Comparison of ENCODE assay signal across 1 cellular context in the genomic region with DNA sequence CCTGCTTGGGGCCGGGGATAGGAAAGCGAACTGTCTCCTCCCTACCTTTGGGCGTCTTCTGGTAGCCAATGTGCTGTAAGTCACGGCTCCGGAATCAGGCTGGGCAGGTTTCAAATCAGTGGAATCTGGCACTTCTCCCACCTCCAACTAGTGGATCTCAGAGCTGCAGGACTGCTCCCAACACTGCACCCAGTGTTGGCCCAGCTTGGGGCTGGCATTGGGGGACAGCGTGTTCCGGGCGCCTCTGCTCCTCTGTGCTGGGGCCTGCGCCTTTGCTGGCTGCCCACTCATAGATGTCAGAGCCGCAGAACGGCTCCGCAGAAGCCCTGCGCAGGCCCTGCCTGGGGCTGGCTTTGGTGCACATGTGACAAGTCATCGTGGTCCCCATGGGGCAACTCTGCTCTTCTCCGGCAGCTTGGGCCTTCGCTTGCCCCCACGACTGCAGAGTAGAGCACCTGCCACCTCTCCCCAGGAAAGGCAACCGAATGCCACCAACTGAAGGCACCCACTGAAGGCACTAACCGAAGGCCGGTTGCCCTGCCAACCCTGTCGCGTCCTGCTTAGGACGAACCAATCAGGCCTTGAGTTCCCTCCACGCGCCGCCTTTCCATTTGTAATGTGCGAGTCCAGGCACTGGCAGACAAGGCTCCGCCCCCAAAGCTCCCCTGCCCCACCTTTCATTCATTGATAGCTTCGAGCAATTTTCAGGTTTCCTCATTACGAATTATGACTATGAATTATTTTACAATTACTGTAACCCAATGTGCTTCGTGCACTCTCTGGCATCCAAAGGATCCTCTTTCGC.
TF ChIP-seq lines count a peak whose summit lies in the region.

No MANE protein-coding gene starts in this region.

TF ChIP-seq in IMR-90, 13 proteins besides CTCF, POLR2A, EP300 and RAD21:
- TF ChIP-seq, protein P1, sequence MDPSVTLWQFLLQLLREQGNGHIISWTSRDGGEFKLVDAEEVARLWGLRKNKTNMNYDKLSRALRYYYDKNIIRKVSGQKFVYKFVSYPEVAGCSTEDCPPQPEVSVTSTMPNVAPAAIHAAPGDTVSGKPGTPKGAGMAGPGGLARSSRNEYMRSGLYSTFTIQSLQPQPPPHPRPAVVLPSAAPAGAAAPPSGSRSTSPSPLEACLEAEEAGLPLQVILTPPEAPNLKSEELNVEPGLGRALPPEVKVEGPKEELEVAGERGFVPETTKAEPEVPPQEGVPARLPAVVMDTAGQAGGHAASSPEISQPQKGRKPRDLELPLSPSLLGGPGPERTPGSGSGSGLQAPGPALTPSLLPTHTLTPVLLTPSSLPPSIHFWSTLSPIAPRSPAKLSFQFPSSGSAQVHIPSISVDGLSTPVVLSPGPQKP (IDR thresholded peaks at IDR 0.05; ENCODE audit: borderline replicate concordance, low read depth, low read length): no peak
- TF ChIP-seq MXI1 (IDR thresholded peaks at IDR 0.05; ENCODE audit: borderline replicate concordance, low read depth, low read length): no peak
- no peak for TF ChIP-seq NFE2L2 (IDR thresholded peaks at IDR 0.05; ENCODE audit: low read depth, low read length)
- no peak for TF ChIP-seq RFX5 (IDR thresholded peaks at IDR 0.05; ENCODE audit: low read depth, low read length)
- no peak for TF ChIP-seq MAZ (IDR thresholded peaks at IDR 0.05; ENCODE audit: borderline replicate concordance, low read depth, low read length)
- TF ChIP-seq, protein P2, sequence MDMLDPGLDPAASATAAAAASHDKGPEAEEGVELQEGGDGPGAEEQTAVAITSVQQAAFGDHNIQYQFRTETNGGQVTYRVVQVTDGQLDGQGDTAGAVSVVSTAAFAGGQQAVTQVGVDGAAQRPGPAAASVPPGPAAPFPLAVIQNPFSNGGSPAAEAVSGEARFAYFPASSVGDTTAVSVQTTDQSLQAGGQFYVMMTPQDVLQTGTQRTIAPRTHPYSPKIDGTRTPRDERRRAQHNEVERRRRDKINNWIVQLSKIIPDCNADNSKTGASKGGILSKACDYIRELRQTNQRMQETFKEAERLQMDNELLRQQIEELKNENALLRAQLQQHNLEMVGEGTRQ (IDR thresholded peaks at IDR 0.05; ENCODE audit: low read depth, low read length): no peak
- TF ChIP-seq MAFK (IDR thresholded peaks at IDR 0.05; ENCODE audit: low read depth, low read length): no peak
TF ChIP-seq in IMR-90: peak in this region for 0.
